18 cellular contexts compared by ENCODE assay signal in the genomic region with DNA sequence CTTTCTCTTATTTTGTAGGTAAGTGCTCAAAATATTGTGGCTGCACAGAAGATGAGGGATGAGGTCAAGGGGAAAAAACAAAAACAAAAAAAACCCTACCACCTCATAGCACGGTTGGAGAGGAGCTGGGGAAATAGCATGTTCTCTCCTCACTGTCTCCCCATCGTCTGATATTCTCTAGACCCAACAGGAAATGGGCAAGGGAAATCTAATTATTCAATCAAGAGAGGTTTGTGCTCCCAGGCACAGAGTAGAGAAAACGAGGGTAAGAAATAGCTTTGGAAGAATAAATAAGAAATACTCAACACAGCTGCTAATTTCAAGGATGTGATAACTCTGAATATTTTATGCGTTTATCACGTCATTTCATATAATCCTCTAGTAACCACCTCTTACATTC.
DNase-seq lines count a peak whose midpoint lies in the region; ATAC-seq and TF ChIP-seq lines count a peak whose summit lies in the region.
"Had no signal": no experiment of that assay in that cellular context is flagged by ENCODE, and none has a peak within 500 bp of the region (broad histone marks: within the 10 kb centered on the region; RNA-seq: fewer than 3 reads in every experiment).

No MANE protein-coding gene starts in this region.

- no peak for TF ChIP-seq CTCF in BE2C (IDR thresholded peaks at IDR 0.05; ENCODE audit: low read depth, low read length)
- no peak for TF ChIP-seq CTCF in WTC11 (IDR thresholded peaks at IDR 0.05)
- no peak for TF ChIP-seq CTCF in thoracic aorta (IDR thresholded peaks at IDR 0.05)

- CTCF ChIA-PET in WTC11 (lab: Charles Lee), result no interaction called here

- peaks cover 36% of the 10 kb centered on the region for H3K4me1 Mint-ChIP-seq in WTC11
- H3K4me1 Mint-ChIP-seq: CD14-positive monocyte; CD4-positive, alpha-beta memory T cell; IgD-negative memory B cell had no signal

- H3K27ac Mint-ChIP-seq in WTC11, result peak overlapping the region; percentile 4
- H3K27ac Mint-ChIP-seq: CD14-positive monocyte; CD4-positive, alpha-beta memory T cell; IgD-negative memory B cell had no signal

- H3K9me3 Mint-ChIP-seq in WTC11, result no peaks in the 10 kb centered on the region; the same call in 1 of the 2 replicates

- H3K36me3 ChIP-seq in BE2C (no peaks in the 10 kb centered on the region), thoracic aorta (no peaks in the 10 kb centered on the region)
- H3K36me3 ChIP-seq: BLaER1 had no signal

- H3K27me3 ChIP-seq in BE2C, result no peaks in the 10 kb centered on the region
- no peaks in the 10 kb centered on the region for H3K27me3 ChIP-seq in thoracic aorta (replicated peaks; ENCODE audit: insufficient read depth)
- H3K27me3 ChIP-seq: BLaER1 had no signal

- no peak overlapping the region for H3K4me3 Mint-ChIP-seq in WTC11
- H3K4me3 Mint-ChIP-seq: CD14-positive monocyte; CD4-positive, alpha-beta memory T cell had no signal

- H3K27ac ChIP-seq in thoracic aorta, result no peak overlapping the region
- H3K27ac ChIP-seq: BLaER1, GM23248 had no signal

- H3K36me3 Mint-ChIP-seq in WTC11, result no peaks in the 10 kb centered on the region
- H3K36me3 Mint-ChIP-seq: CD14-positive monocyte; CD4-positive, alpha-beta memory T cell; IgD-negative memory B cell had no signal

- H3K4me3 ChIP-seq in BE2C (ENCODE audit: low read depth, low read length) (peak overlapping the region; percentile 40), thoracic aorta (no peak overlapping the region)
- H3K4me3 ChIP-seq: BLaER1, GM23248 had no signal

- H3K4me1 ChIP-seq in BE2C, result peaks cover 10% of the 10 kb centered on the region
- H3K4me1 ChIP-seq in thoracic aorta (ENCODE audit: control insufficient read depth in 1 of 2, low read depth in 2 of 2), result no peaks in the 10 kb centered on the region
- H3K4me1 ChIP-seq: BLaER1 had no signal

- ATAC-seq in WTC11 (0 out of 2 replicates have a peak, but pooled peaks have one; percentile 24), thoracic aorta (ENCODE audit: insufficient number of reproducible peaks, low FRiP score, low read depth) (peak; percentile 43)
- ATAC-seq: HepG2 had no signal

- H3K9me3 ChIP-seq in BE2C (no peaks in the 10 kb centered on the region), thoracic aorta (no peaks in the 10 kb centered on the region)
- H3K9me3 ChIP-seq: BLaER1 had no signal

- no peaks in the 10 kb centered on the region for H3K27me3 Mint-ChIP-seq in WTC11 (ENCODE audit: low read depth)
- H3K27me3 Mint-ChIP-seq: CD4-positive, alpha-beta memory T cell; IgD-negative memory B cell had no signal

- no peak for DNase-seq in BE2C
- peak; percentile 1 for DNase-seq in NCI-H69 (lab: John Stamatoyannopoulos, UW)
- DNase-seq in WTC11 (ENCODE audit: low spot score), result no peak
- DNase-seq in thoracic aorta (ENCODE audit: low spot score), result no peak
- DNase-seq in HCEC 1CT, result no peak
- DNase-seq in activated CD4-positive, CD25-positive, alpha-beta regulatory T cell (lab: John Stamatoyannopoulos, UW), result no peak
- no peak for DNase-seq in NCI-H345 treated with DMSO at 0.1 percent for 48 hours (lab: John Stamatoyannopoulos, UW; ENCODE audit: unreplicated experiment)
- DNase-seq: AML-193; CD4-positive, alpha-beta memory T cell; DMS153; DMS79; GDM1; GM23248; KBM-7 had no signal

- POLR2A ChIA-PET in WTC11 (lab: Charles Lee), result no interaction called here

TF ChIP-seq in WTC11, 78 proteins besides CTCF, POLR2A, EP300 and RAD21 (continues in another document):
- no peak for TF ChIP-seq TP53 (CRISPR knock-in tag; IDR thresholded peaks at IDR 0.05)
- TF ChIP-seq STAT6 (CRISPR knock-in tag; conservative IDR thresholded peaks at IDR 0.05; ENCODE audit: low read depth), result no peak
- TF ChIP-seq GABPB1 (CRISPR knock-in tag; IDR thresholded peaks at IDR 0.05), result no peak
- TF ChIP-seq IRF2 (CRISPR knock-in tag; IDR thresholded peaks at IDR 0.05; ENCODE audit: borderline replicate concordance, low read depth), result no peak
- TF ChIP-seq, protein P1, sequence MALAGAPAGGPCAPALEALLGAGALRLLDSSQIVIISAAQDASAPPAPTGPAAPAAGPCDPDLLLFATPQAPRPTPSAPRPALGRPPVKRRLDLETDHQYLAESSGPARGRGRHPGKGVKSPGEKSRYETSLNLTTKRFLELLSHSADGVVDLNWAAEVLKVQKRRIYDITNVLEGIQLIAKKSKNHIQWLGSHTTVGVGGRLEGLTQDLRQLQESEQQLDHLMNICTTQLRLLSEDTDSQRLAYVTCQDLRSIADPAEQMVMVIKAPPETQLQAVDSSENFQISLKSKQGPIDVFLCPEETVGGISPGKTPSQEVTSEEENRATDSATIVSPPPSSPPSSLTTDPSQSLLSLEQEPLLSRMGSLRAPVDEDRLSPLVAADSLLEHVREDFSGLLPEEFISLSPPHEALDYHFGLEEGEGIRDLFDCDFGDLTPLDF (CRISPR knock-in tag; IDR thresholded peaks at IDR 0.05), result no peak
- no peak for TF ChIP-seq AFF4 (CRISPR knock-in tag; IDR thresholded peaks at IDR 0.05; ENCODE audit: borderline replicate concordance)
- TF ChIP-seq USF2 (CRISPR knock-in tag; IDR thresholded peaks at IDR 0.05), result no peak
- TF ChIP-seq FOXP4 (CRISPR knock-in tag; IDR thresholded peaks at IDR 0.05), result no peak
